In the genomic region with DNA sequence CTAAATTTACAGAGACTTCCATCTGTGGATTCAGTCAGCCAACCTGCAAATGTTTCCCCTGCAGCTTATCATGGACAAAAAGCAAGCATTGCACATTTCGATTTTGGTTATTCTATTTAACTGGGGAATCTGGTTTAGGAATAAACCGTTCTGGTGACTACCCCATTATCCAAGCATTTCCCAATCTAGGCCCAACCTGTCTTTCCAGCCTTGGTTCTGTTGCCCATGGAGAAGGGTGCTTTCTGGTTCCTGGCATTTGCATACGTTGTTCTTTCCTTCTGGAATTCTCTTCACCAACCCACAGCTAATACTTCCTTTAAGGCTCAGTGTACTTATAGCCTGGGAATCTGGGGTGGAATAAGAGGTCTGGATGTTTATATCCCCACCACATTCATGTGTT, we compare ENCODE assay signal across 15 cellular contexts. TPM values are rescaled to one million over a fixed set of nuclear protein-coding genes. Genes with fewer than 3 reads are reported as not detected.
DNase-seq lines count a peak whose midpoint lies in the region; ATAC-seq and TF ChIP-seq lines count a peak whose summit lies in the region.
"Had no signal": no experiment of that assay in that cellular context is flagged by ENCODE, and none has a peak within 500 bp of the region (broad histone marks: within the 10 kb centered on the region; RNA-seq: fewer than 3 reads in every experiment).

No MANE protein-coding gene starts in this region.

- no peak overlapping the region for H2BK5ac ChIP-seq in trophoblast cell (ENCODE audit: low read depth, low read length, poor library complexity)

- peak overlapping the region; percentile 94 for H3K27ac Mint-ChIP-seq in activated CD4-positive, alpha-beta T cell treated with anti-CD3 and anti-CD28 coated beads, Interleukin-2, amount 10 ng/mL, durations not matched to agents 7 days and 5 days
- H3K27ac Mint-ChIP-seq in activated B cell treated with CpG ODN at 0.5 μM for 24 hours, result peak overlapping the region; percentile 60

- H2BK120ac ChIP-seq in trophoblast cell (ENCODE audit: insufficient read depth, low read length, poor library complexity), result no peak overlapping the region

- H2BK12ac ChIP-seq in trophoblast cell (ENCODE audit: low read length), result no peak overlapping the region

- H3K4me3 Mint-ChIP-seq in activated CD4-positive, alpha-beta T cell treated with anti-CD3 and anti-CD28 coated beads, Interleukin-2, amount 10 ng/mL, durations not matched to agents 7 days and 5 days, result peak overlapping the region; percentile 99
- peak overlapping the region; percentile 53 for H3K4me3 Mint-ChIP-seq in activated B cell treated with CpG ODN at 0.5 μM for 24 hours

- in situ Hi-C loops in transverse colon (cut with MboI; ENCODE audit: low pct_ligation_motif_present in 1 of 4, low pct_unique_long_range_greater_than_20kb in 1 of 4, low sequenced_read_pairs in 3 of 4), result no loop called here

- no peak for ATAC-seq in activated B cell treated with CpG ODN at 0.5 μM for 24 hours (ENCODE audit: low read depth)
- ATAC-seq: left colon had no signal

- WGBS in transverse colon (ENCODE audit: low coverage in 1 of 2), 2 donors, result 69 to 90% methylated on average over 2 to 3 of the region's 3 CpGs
- no CpG with 5 or more reads among the region's 3 CpGs for WGBS in trophoblast cell (ENCODE audit: extremely low coverage, insufficient coverage, insufficient read length)

- H3K4me2 ChIP-seq in trophoblast cell (ENCODE audit: low read length), result no peak overlapping the region

- H3K36me3 Mint-ChIP-seq in activated CD4-positive, alpha-beta T cell treated with anti-CD3 and anti-CD28 coated beads, Interleukin-2, amount 10 ng/mL, durations not matched to agents 7 days and 5 days (ENCODE audit: low read depth), result peaks cover 39% of the 10 kb centered on the region
- H3K36me3 Mint-ChIP-seq in activated B cell treated with CpG ODN at 0.5 μM for 24 hours (ENCODE audit: low read depth), result peaks cover 26% of the 10 kb centered on the region

- DNase-seq in activated CD4-positive, alpha-beta T cell treated with anti-CD3 and anti-CD28 coated beads, Interleukin-2, amount 10 ng/mL, durations not matched to agents 7 days and 5 days, result no peak
- no peak for DNase-seq in activated CD4-positive, alpha-beta T cell treated with anti-CD3 and anti-CD28 coated beads, Interleukin-2, amount 50 U/mL, for 1 hour
- DNase-seq in activated B cell treated with CpG ODN at 0.5 μM for 24 hours, result no peak
- DNase-seq in transverse colon, result no peak
- DNase-seq in A172 (ENCODE audit: low spot score), result no peak
- DNase-seq in trophoblast cell, result no peak
- DNase-seq in RKO (ENCODE audit: low spot score), result no peak
- DNase-seq: ACHN, GDM1, GOT3, MV-4-11, retina had no signal

- H3K27ac ChIP-seq in iPS-18a (ENCODE audit: low read length) (no peak overlapping the region), transverse colon (peak overlapping the region in 3 of 4 donors; percentile 90 to 99 (median 98)), trophoblast cell (ENCODE audit: low read depth, low read length) (no peak overlapping the region)

- CTCF ChIA-PET in activated CD4-positive, alpha-beta T cell treated with anti-CD3 and anti-CD28 coated beads, Interleukin-2, amount 10 ng/mL, durations not matched to agents 7 days and 5 days (lab: Charles Lee), result no interaction called here
- CTCF ChIA-PET in activated B cell treated with CpG ODN at 0.5 μM for 24 hours (lab: Charles Lee), result no interaction called here

- no peak for TF ChIP-seq CTCF in activated B cell treated with CpG ODN at 0.5 μM for 24 hours (IDR thresholded peaks at IDR 0.05)
- TF ChIP-seq CTCF in transverse colon (IDR thresholded peaks at IDR 0.05), result no peak

- no peaks in the 10 kb centered on the region for H3K36me3 ChIP-seq in iPS-18a (ENCODE audit: control insufficient read depth, low read depth, low read length)
- no peaks in the 10 kb centered on the region for H3K36me3 ChIP-seq in transverse colon
- no peaks in the 10 kb centered on the region for H3K36me3 ChIP-seq in trophoblast cell (ENCODE audit: control insufficient read depth in 1 of 2, insufficient read depth in 2 of 2, low read length in 2 of 2)

- H3K79me2 ChIP-seq in trophoblast cell (ENCODE audit: control insufficient read depth, insufficient read depth, low read length, poor library complexity), result peaks cover 9% of the 10 kb centered on the region

- H3K4me3 ChIP-seq in iPS-18a (ENCODE audit: low read length) (peak overlapping the region; percentile 81), transverse colon (no peak overlapping the region), trophoblast cell (ENCODE audit: low read depth, low read length) (no peak overlapping the region)

- H2AK5ac ChIP-seq in trophoblast cell (ENCODE audit: low read length), result no peak overlapping the region

- H3K14ac ChIP-seq in trophoblast cell (ENCODE audit: low read length), result no peak overlapping the region

- POLR2A ChIA-PET in activated CD4-positive, alpha-beta T cell treated with anti-CD3 and anti-CD28 coated beads, Interleukin-2, amount 10 ng/mL, durations not matched to agents 7 days and 5 days (lab: Charles Lee), result no interaction called here
- POLR2A ChIA-PET in activated B cell treated with CpG ODN at 0.5 μM for 24 hours (lab: Charles Lee), result interaction anchor here (1.0 to 4.3 kb wide), 3 partner anchors 13 to 159 kb away, joined by 3 to 63 read pairs (median 5); no protein-coding TSS in a partner anchor

- peaks cover 16% of the 10 kb centered on the region for H3K27me3 ChIP-seq in iPS-18a (ENCODE audit: control insufficient read depth, insufficient read depth, low read length)
- H3K27me3 ChIP-seq in transverse colon, result no peaks in the 10 kb centered on the region
- H3K27me3 ChIP-seq in trophoblast cell (ENCODE audit: insufficient read depth, low read length), result no peaks in the 10 kb centered on the region

- H4K8ac ChIP-seq in trophoblast cell (ENCODE audit: low read depth, low read length), result no peak overlapping the region

- no peaks in the 10 kb centered on the region for H3K9me3 ChIP-seq in iPS-18a (ENCODE audit: control insufficient read depth, low read depth, low read length)
- no peaks in the 10 kb centered on the region for H3K9me3 ChIP-seq in transverse colon
- no peaks in the 10 kb centered on the region for H3K9me3 ChIP-seq in trophoblast cell (ENCODE audit: insufficient read depth, low read depth, low read length)

- H3K27me3 Mint-ChIP-seq in activated CD4-positive, alpha-beta T cell treated with anti-CD3 and anti-CD28 coated beads, Interleukin-2, amount 10 ng/mL, durations not matched to agents 7 days and 5 days, result no peaks in the 10 kb centered on the region
- no peaks in the 10 kb centered on the region for H3K27me3 Mint-ChIP-seq in activated B cell treated with CpG ODN at 0.5 μM for 24 hours

- intact Hi-C loops in activated B cell treated with CpG ODN at 0.5 μM for 24 hours (cut with micrococcal nuclease) (loop anchor here (1.0 to 10.0 kb wide), 3 partner anchors 11 to 539 kb away; a partner anchor contains a TSS), transverse colon (cut with DNase I; ENCODE audit: low total_unique reads) (loop anchor here (2.0 kb wide), 1 partner anchor 105 kb away; no protein-coding TSS in a partner anchor)

- H3K4ac ChIP-seq in trophoblast cell (ENCODE audit: low read depth, low read length), result no peak overlapping the region

- TF ChIP-seq EP300 in transverse colon (IDR thresholded peaks at IDR 0.05; ENCODE audit: low read depth), result no peak

- peaks cover 76% of the 10 kb centered on the region for H3K4me1 Mint-ChIP-seq in activated CD4-positive, alpha-beta T cell treated with anti-CD3 and anti-CD28 coated beads, Interleukin-2, amount 10 ng/mL, durations not matched to agents 7 days and 5 days
- H3K4me1 Mint-ChIP-seq in activated B cell treated with CpG ODN at 0.5 μM for 24 hours, result peaks cover 51% of the 10 kb centered on the region

- no peak overlapping the region for H4K91ac ChIP-seq in trophoblast cell (ENCODE audit: low read depth, low read length)

- no peak overlapping the region for H4K12ac ChIP-seq in trophoblast cell (ENCODE audit: low read depth, low read length)

- H3K9ac ChIP-seq in iPS-18a (ENCODE audit: low read length) (no peak overlapping the region), trophoblast cell (ENCODE audit: low read length) (no peak overlapping the region)

- peaks cover 3% of the 10 kb centered on the region for H3K9me3 Mint-ChIP-seq in activated CD4-positive, alpha-beta T cell treated with anti-CD3 and anti-CD28 coated beads, Interleukin-2, amount 10 ng/mL, durations not matched to agents 7 days and 5 days
- no peaks in the 10 kb centered on the region for H3K9me3 Mint-ChIP-seq in activated B cell treated with CpG ODN at 0.5 μM for 24 hours
- H3K9me3 Mint-ChIP-seq: T-helper 1 cell treated with Interleukin-12 subunit alpha and Interleukin-12 subunit beta and Interleukin-4 antibody, amounts not matched to agents 30 μg/mL and 1 μg/mL, for 36 hours had no signal

- no peak overlapping the region for H3K23ac ChIP-seq in trophoblast cell (ENCODE audit: low read length)

- H3K79me1 ChIP-seq in trophoblast cell (ENCODE audit: low read length), result peaks cover 19% of the 10 kb centered on the region

- no peak for TF ChIP-seq POLR2A in transverse colon (IDR thresholded peaks at IDR 0.05)

- no peak overlapping the region for H2AFZ ChIP-seq in trophoblast cell (ENCODE audit: insufficient read depth, low read length, poor library complexity)

- no peak overlapping the region for H3K18ac ChIP-seq in trophoblast cell (ENCODE audit: low read length)

- H3K4me1 ChIP-seq in iPS-18a (ENCODE audit: control insufficient read depth, low read depth, low read length) (peaks cover 27% of the 10 kb centered on the region), transverse colon (peaks cover 9 to 57% (median 30%) of the 10 kb centered on the region in 4 donors), trophoblast cell (ENCODE audit: control insufficient read depth in 1 of 2, insufficient read depth in 2 of 2, low read length in 2 of 2) (peaks cover 0 to 9% of the 10 kb centered on the region in 2 experiments)

RNA-seq across cellular contexts. Expression of a gene that starts 1.4 kb away (rescaled TPM):
- total RNA-seq in activated CD4-positive, alpha-beta T cell treated with anti-CD3 and anti-CD28 coated beads, Interleukin-2, amount 10 ng/mL, durations not matched to agents 7 days and 5 days, result 100 to 1,000 TPM; 489 to 694 TPM
- total RNA-seq in activated B cell treated with CpG ODN at 0.5 μM for 24 hours (182 and 191 TPM in 2 replicates), transverse colon (100 to 1,000 TPM in 2 of 4 donors, 10 to 100 TPM in 2; 55.4 to 137 (median 104) TPM)
- total RNA-seq in A172 (2014; rRNA removed; shearing (Covaris generic)), result 93.3 and 123 TPM in 2 replicates
- polyA plus RNA-seq in trophoblast cell (2013), result 99.0 and 103 TPM in 2 replicates

Comparison
In these comparisons a context has a peak if more than half of its experiments do, and no peak if none do; other contexts are left out.
1. H3K27ac ChIP-seq: peak in transverse colon (3 of 4); none in iPS-18a (single experiment) and trophoblast cell (single experiment).